ENCODE assay signal across 15 cellular contexts in the genomic region with DNA sequence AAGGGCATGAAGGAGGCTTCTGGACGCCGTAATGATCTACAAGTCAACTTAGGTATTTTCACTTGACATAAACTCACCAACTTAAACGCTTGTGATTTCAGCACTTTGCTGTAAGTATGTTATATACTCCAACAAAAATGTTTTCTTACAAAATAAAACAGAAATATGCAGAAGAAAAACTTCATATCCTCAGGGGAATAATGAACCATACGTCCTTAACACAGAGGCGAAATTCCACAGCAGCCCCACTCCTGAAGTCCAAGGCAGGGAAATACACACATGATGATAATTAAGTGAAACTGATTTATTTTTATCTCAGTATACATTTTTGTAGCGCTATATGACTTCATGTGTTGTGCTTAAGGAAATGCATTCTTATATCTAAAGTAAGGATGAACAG.
DNase-seq lines count a peak whose midpoint lies in the region; ATAC-seq and TF ChIP-seq lines count a peak whose summit lies in the region.
"Had no signal": no experiment of that assay in that cellular context is flagged by ENCODE, and none has a peak within 500 bp of the region (broad histone marks: within the 10 kb centered on the region; RNA-seq: fewer than 3 reads in every experiment).

No MANE protein-coding gene starts in this region.

- H3K27ac ChIP-seq in body of pancreas: no peak overlapping the region
- H3K27ac ChIP-seq: 22Rv1; BLaER1 treated with 17β-estradiol and CSF1 and Interleukin-3, amounts not matched to agents 10 nM and 100 nM; GM23248 had no signal

- TF ChIP-seq CTCF in AG04449 (IDR thresholded peaks at IDR 0.05; ENCODE audit: insufficient read depth, low read length, missing control alignments) (no peak), cardiac fibroblast (IDR thresholded peaks at IDR 0.05; ENCODE audit: low read depth, low read length) (no peak), fibroblast of the aortic adventitia (IDR thresholded peaks at IDR 0.05; ENCODE audit: insufficient read depth, low read length) (no peak), body of pancreas (IDR thresholded peaks at IDR 0.05) (no peak)

- DNase-seq in AG04449 (ENCODE audit: low read depth, low spot score) (peak; percentile 85), cardiac fibroblast (ENCODE audit: low read depth in 2 of 2) (peak; percentile 5 to 67), fibroblast of the aortic adventitia (ENCODE audit: low read depth) (peak; percentile 62), skeletal muscle cell (ENCODE audit: low read depth) (peak; percentile 58), dedifferentiated amniotic fluid mesenchymal stem cell (ENCODE audit: extremely low spot score) (no peak), body of pancreas (no peak), NCI-H1694 (lab: John Stamatoyannopoulos, UW) (no peak)
- DNase-seq: CD4-positive, CD25-positive, alpha-beta regulatory T cell; DMS53; GM23248; IMR-90 had no signal

- H3K4me3 ChIP-seq in AG04449 (ENCODE audit: low read depth, low read length) (no peak overlapping the region), cardiac fibroblast (replicated peaks in 1 of 2; ENCODE audit: low read depth in 2 of 2, low read length in 2 of 2) (no peak overlapping the region), fibroblast of the aortic adventitia (ENCODE audit: low read depth, low read length) (no peak overlapping the region), skeletal muscle cell (ENCODE audit: low read depth, low read length) (no peak overlapping the region), body of pancreas (no peak overlapping the region)
- H3K4me3 ChIP-seq: BLaER1 treated with 17β-estradiol and CSF1 and Interleukin-3, amounts not matched to agents 10 nM and 100 nM; GM23248 had no signal

- H3K36me3 ChIP-seq in body of pancreas (replicated peaks in 1 of 2; ENCODE audit: insufficient read depth in 1 of 2, low read depth in 2 of 2): no peaks in the 10 kb centered on the region
- H3K36me3 ChIP-seq: BLaER1 treated with 17β-estradiol and CSF1 and Interleukin-3, amounts not matched to agents 10 nM and 100 nM had no signal

- WGBS in body of pancreas, 2 donors: 86 to 92% methylated on average over 6 of the region's 6 CpGs

- CTCF ChIA-PET in AG04449 (lab: Yijun Ruan, JAX): no interaction called here

- no peaks in the 10 kb centered on the region for H3K27me3 ChIP-seq in body of pancreas
- H3K27me3 ChIP-seq: BLaER1 treated with 17β-estradiol and CSF1 and Interleukin-3, amounts not matched to agents 10 nM and 100 nM had no signal

- TF ChIP-seq POLR2A in body of pancreas (IDR thresholded peaks at IDR 0.05): no peak

- H3K4me1 ChIP-seq in body of pancreas: no peaks in the 10 kb centered on the region
- H3K4me1 ChIP-seq: BLaER1 treated with 17β-estradiol and CSF1 and Interleukin-3, amounts not matched to agents 10 nM and 100 nM had no signal

- ATAC-seq in body of pancreas (no peak), HG03280 (IDR thresholded peaks at IDR 0.05; ENCODE audit: unreplicated experiment) (no peak)
- ATAC-seq: HCT116 had no signal

- H3K9me3 ChIP-seq in body of pancreas: no peaks in the 10 kb centered on the region
- H3K9me3 ChIP-seq: BLaER1 treated with 17β-estradiol and CSF1 and Interleukin-3, amounts not matched to agents 10 nM and 100 nM had no signal

- intact Hi-C loops in body of pancreas (cut with DNase I): no loop called here

- POLR2A ChIA-PET in AG04449 (lab: Yijun Ruan, JAX): no interaction called here

Comparison
In these comparisons a context has a peak if more than half of its experiments do, and no peak if none do; other contexts are left out.
1. DNase-seq: peak in AG04449 (single experiment), cardiac fibroblast (2 of 2), fibroblast of the aortic adventitia (single experiment) and skeletal muscle cell (single experiment); none in dedifferentiated amniotic fluid mesenchymal stem cell (single experiment), body of pancreas (0 of 4) and NCI-H1694 (single experiment).